Comparison of ENCODE assay signal across 1 cellular context in the genomic region with DNA sequence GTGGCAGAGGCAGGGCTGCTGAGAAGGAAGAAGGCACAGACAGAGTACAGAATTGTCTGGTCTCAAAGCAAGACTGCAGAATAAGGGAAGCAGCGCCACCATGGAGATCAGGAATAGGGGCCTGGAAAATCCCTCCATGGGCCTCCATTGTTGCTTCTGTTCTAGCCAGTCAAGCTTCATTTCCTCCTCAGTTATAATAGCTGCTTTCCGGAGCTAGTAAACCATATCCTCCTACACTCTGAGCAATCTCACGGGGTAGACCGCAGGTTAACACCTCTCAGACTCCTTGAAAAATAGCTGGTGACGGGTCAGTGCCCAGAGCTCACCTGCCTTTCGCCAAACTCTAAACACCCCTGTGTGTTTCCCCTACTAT.
TF ChIP-seq lines count a peak whose summit lies in the region.

No MANE protein-coding gene starts in this region.

TF ChIP-seq in GM23338, 12 proteins besides CTCF, POLR2A, EP300 and RAD21:
- TF ChIP-seq, protein P1, sequence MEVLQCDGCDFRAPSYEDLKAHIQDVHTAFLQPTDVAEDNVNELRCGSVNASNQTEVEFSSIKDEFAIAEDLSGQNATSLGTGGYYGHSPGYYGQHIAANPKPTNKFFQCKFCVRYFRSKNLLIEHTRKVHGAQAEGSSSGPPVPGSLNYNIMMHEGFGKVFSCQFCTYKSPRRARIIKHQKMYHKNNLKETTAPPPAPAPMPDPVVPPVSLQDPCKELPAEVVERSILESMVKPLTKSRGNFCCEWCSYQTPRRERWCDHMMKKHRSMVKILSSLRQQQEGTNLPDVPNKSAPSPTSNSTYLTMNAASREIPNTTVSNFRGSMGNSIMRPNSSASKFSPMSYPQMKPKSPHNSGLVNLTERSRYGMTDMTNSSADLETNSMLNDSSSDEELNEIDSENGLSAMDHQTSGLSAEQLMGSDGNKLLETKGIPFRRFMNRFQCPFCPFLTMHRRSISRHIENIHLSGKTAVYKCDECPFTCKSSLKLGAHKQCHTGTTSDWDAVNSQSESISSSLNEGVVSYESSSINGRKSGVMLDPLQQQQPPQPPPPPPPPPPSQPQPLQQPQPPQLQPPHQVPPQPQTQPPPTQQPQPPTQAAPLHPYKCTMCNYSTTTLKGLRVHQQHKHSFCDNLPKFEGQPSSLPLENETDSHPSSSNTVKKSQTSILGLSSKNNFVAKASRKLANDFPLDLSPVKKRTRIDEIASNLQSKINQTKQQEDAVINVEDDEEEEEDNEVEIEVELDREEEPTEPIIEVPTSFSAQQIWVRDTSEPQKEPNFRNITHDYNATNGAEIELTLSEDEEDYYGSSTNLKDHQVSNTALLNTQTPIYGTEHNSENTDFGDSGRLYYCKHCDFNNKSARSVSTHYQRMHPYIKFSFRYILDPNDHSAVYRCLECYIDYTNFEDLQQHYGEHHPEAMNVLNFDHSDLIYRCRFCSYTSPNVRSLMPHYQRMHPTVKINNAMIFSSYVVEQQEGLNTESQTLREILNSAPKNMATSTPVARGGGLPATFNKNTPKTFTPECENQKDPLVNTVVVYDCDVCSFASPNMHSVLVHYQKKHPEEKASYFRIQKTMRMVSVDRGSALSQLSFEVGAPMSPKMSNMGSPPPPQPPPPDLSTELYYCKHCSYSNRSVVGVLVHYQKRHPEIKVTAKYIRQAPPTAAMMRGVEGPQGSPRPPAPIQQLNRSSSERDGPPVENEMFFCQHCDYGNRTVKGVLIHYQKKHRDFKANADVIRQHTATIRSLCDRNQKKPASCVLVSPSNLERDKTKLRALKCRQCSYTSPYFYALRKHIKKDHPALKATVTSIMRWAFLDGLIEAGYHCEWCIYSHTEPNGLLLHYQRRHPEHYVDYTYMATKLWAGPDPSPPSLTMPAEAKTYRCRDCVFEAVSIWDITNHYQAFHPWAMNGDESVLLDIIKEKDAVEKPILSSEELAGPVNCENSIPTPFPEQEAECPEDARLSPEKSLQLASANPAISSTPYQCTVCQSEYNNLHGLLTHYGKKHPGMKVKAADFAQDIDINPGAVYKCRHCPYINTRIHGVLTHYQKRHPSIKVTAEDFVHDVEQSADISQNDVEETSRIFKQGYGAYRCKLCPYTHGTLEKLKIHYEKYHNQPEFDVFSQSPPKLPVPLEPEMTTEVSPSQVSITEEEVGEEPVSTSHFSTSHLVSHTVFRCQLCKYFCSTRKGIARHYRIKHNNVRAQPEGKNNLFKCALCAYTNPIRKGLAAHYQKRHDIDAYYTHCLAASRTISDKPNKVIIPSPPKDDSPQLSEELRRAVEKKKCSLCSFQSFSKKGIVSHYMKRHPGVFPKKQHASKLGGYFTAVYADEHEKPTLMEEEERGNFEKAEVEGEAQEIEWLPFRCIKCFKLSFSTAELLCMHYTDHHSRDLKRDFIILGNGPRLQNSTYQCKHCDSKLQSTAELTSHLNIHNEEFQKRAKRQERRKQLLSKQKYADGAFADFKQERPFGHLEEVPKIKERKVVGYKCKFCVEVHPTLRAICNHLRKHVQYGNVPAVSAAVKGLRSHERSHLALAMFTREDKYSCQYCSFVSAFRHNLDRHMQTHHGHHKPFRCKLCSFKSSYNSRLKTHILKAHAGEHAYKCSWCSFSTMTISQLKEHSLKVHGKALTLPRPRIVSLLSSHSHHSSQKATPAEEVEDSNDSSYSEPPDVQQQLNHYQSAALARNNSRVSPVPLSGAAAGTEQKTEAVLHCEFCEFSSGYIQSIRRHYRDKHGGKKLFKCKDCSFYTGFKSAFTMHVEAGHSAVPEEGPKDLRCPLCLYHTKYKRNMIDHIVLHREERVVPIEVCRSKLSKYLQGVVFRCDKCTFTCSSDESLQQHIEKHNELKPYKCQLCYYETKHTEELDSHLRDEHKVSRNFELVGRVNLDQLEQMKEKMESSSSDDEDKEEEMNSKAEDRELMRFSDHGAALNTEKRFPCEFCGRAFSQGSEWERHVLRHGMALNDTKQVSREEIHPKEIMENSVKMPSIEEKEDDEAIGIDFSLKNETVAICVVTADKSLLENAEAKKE (CRISPR knock-in tag; IDR thresholded peaks at IDR 0.05), result no peak
- TF ChIP-seq, protein P2, sequence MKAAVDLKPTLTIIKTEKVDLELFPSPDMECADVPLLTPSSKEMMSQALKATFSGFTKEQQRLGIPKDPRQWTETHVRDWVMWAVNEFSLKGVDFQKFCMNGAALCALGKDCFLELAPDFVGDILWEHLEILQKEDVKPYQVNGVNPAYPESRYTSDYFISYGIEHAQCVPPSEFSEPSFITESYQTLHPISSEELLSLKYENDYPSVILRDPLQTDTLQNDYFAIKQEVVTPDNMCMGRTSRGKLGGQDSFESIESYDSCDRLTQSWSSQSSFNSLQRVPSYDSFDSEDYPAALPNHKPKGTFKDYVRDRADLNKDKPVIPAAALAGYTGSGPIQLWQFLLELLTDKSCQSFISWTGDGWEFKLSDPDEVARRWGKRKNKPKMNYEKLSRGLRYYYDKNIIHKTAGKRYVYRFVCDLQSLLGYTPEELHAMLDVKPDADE (IDR thresholded peaks at IDR 0.05), result no peak
- no peak for TF ChIP-seq POLR2AphosphoS5 (IDR thresholded peaks at IDR 0.05; ENCODE audit: low read depth)
- no peak for TF ChIP-seq STAT1 (IDR thresholded peaks at IDR 0.05; ENCODE audit: unreplicated experiment)
- TF ChIP-seq, protein P3, sequence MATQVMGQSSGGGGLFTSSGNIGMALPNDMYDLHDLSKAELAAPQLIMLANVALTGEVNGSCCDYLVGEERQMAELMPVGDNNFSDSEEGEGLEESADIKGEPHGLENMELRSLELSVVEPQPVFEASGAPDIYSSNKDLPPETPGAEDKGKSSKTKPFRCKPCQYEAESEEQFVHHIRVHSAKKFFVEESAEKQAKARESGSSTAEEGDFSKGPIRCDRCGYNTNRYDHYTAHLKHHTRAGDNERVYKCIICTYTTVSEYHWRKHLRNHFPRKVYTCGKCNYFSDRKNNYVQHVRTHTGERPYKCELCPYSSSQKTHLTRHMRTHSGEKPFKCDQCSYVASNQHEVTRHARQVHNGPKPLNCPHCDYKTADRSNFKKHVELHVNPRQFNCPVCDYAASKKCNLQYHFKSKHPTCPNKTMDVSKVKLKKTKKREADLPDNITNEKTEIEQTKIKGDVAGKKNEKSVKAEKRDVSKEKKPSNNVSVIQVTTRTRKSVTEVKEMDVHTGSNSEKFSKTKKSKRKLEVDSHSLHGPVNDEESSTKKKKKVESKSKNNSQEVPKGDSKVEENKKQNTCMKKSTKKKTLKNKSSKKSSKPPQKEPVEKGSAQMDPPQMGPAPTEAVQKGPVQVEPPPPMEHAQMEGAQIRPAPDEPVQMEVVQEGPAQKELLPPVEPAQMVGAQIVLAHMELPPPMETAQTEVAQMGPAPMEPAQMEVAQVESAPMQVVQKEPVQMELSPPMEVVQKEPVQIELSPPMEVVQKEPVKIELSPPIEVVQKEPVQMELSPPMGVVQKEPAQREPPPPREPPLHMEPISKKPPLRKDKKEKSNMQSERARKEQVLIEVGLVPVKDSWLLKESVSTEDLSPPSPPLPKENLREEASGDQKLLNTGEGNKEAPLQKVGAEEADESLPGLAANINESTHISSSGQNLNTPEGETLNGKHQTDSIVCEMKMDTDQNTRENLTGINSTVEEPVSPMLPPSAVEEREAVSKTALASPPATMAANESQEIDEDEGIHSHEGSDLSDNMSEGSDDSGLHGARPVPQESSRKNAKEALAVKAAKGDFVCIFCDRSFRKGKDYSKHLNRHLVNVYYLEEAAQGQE (IDR thresholded peaks at IDR 0.05; ENCODE audit: unreplicated experiment), result no peak
- TF ChIP-seq ZNF331 (CRISPR knock-in tag; IDR thresholded peaks at IDR 0.05; ENCODE audit: low read depth), result no peak
- TF ChIP-seq NANOG (IDR thresholded peaks at IDR 0.05; ENCODE audit: borderline replicate concordance), result no peak
- TF ChIP-seq JUNB (IDR thresholded peaks at IDR 0.05; ENCODE audit: unreplicated experiment), result no peak
- TF ChIP-seq ZNF114 (CRISPR knock-in tag; IDR thresholded peaks at IDR 0.05), result no peak
- no peak for TF ChIP-seq EZH2phosphoT487 (IDR thresholded peaks at IDR 0.05; ENCODE audit: unreplicated experiment)
- no peak for TF ChIP-seq EZH2 (IDR thresholded peaks at IDR 0.05; ENCODE audit: low read depth, unreplicated experiment)
- TF ChIP-seq CREB1 (CRISPR knock-in tag; IDR thresholded peaks at IDR 0.05; ENCODE audit: low read depth), result no peak
TF ChIP-seq in GM23338: peak in this region for 0.
